Comparison of ENCODE assay signal across 28 cellular contexts in genomic region chr10:52665821-52666220, GRCh38.
"Had no signal": no experiment of that assay in that cellular context is flagged by ENCODE, and none has a peak within 500 bp of the region (broad histone marks: within the 10 kb centered on the region; RNA-seq: fewer than 3 reads in every experiment).

No MANE protein-coding gene starts in this region.

- DNase-seq: naive thymus-derived CD8-positive, alpha-beta T cell; nephron progenitor cell; nucleus accumbens; pancreas; right cardiac atrium; right lobe of liver; sigmoid colon; small intestine; stimulated activated CD4-positive, alpha-beta T cell treated with anti-CD3 and anti-CD28 coated beads, Interleukin-15, amount 100 ng/mL, for 24 hours; stimulated activated CD4-positive, alpha-beta T cell treated with anti-CD3 and anti-CD28 coated beads, Interleukin-4, amount 100 ng/mL, for 1 hour; stimulated activated CD4-positive, alpha-beta T cell treated with anti-CD3 and anti-CD28 coated beads, Interleukin-4, amount 100 ng/mL, for 4 hours; stimulated activated CD8-positive, alpha-beta memory T cell treated with anti-CD3 and anti-CD28 coated beads, Interleukin-4, amount 100 ng/mL, for 48 hours; stimulated activated naive CD4-positive, alpha-beta T cell; stimulated activated naive CD8-positive, alpha-beta T cell treated with anti-CD3 and anti-CD28 coated beads, Interleukin-15, amount 100 ng/mL, for 72 hours; stimulated activated naive CD8-positive, alpha-beta T cell treated with anti-CD3 and anti-CD28 coated beads, Interleukin-15, Interleukin-2, amounts not matched to agents 100 U/mL and 50 U/mL, for 24 hours; substantia nigra; testis; tibial artery; transverse colon; upper lobe of right lung; uterus had no signal

- H3K4me1 ChIP-seq: pancreas, prostate gland, right lobe of liver, sigmoid colon, suprapubic skin, testis, tibial artery, transverse colon, upper lobe of right lung, uterus had no signal

- H3K27ac Mint-ChIP-seq: naive thymus-derived CD8-positive, alpha-beta T cell; natural killer cell treated with Interleukin-12 subunit alpha and Interleukin-12 subunit beta and Interleukin-15 and Interleukin-18, amount 100 ng/mL, for 72 hours; nephron progenitor cell; stimulated activated memory B cell treated with anti-CD40 and anti-IgM and Interleukin-4, amounts not matched to agents 10 μg/mL and 1 μg/mL and 100 μg/mL, for 72 hours; stimulated activated naive CD8-positive, alpha-beta T cell treated with anti-CD3 and anti-CD28 coated beads, Interleukin-15, amount 100 ng/mL, for 72 hours; type B pancreatic cell had no signal

- H3K36me3 ChIP-seq: neutrophil, pancreas, prostate gland, right lobe of liver, sigmoid colon, suprapubic skin, tibial artery, transverse colon, upper lobe of right lung, uterus had no signal

- H3K27me3 ChIP-seq: neutrophil, pancreas, right lobe of liver, sigmoid colon, suprapubic skin, testis, tibial artery, transverse colon, upper lobe of right lung, uterus had no signal

- H3K4me1 Mint-ChIP-seq: naive thymus-derived CD8-positive, alpha-beta T cell; nephron progenitor cell; neural crest cell; stimulated activated memory B cell treated with anti-CD40 and anti-IgM and Interleukin-4, amounts not matched to agents 10 μg/mL and 1 μg/mL and 100 μg/mL, for 72 hours; stimulated activated naive CD8-positive, alpha-beta T cell treated with anti-CD3 and anti-CD28 coated beads, Interleukin-15, amount 100 ng/mL, for 72 hours had no signal

- H3K9me3 ChIP-seq: neutrophil, pancreas, prostate gland, right lobe of liver, testis, transverse colon, upper lobe of right lung, uterus had no signal

- FAIRE-seq: pancreas, small intestine had no signal

- H3K27me3 Mint-ChIP-seq: naive thymus-derived CD8-positive, alpha-beta T cell; natural killer cell treated with Interleukin-12 subunit alpha and Interleukin-12 subunit beta and Interleukin-15 and Interleukin-18, amount 100 ng/mL, for 72 hours; stimulated activated memory B cell treated with anti-CD40 and anti-IgM and Interleukin-4, amounts not matched to agents 10 μg/mL and 1 μg/mL and 100 μg/mL, for 72 hours; stimulated activated naive CD8-positive, alpha-beta T cell treated with anti-CD3 and anti-CD28 coated beads, Interleukin-15, amount 100 ng/mL, for 72 hours; type B pancreatic cell had no signal

- H3K36me3 Mint-ChIP-seq: naive thymus-derived CD8-positive, alpha-beta T cell; natural killer cell treated with Interleukin-12 subunit alpha and Interleukin-12 subunit beta and Interleukin-15 and Interleukin-18, amount 100 ng/mL, for 72 hours; stimulated activated memory B cell treated with anti-CD40 and anti-IgM and Interleukin-4, amounts not matched to agents 10 μg/mL and 1 μg/mL and 100 μg/mL, for 72 hours; type B pancreatic cell had no signal

- H3K4me3 Mint-ChIP-seq: naive thymus-derived CD8-positive, alpha-beta T cell; natural killer cell treated with Interleukin-12 subunit alpha and Interleukin-12 subunit beta and Interleukin-15 and Interleukin-18, amount 100 ng/mL, for 72 hours; nephron progenitor cell; neural crest cell; stimulated activated memory B cell treated with anti-CD40 and anti-IgM and Interleukin-4, amounts not matched to agents 10 μg/mL and 1 μg/mL and 100 μg/mL, for 72 hours; stimulated activated naive CD8-positive, alpha-beta T cell treated with anti-CD3 and anti-CD28 coated beads, Interleukin-15, amount 100 ng/mL, for 72 hours; type B pancreatic cell had no signal

- H3K4me3 ChIP-seq: pancreas, prostate gland, right lobe of liver, sigmoid colon, suprapubic skin, testis, tibial artery, transverse colon, upper lobe of right lung, uterus had no signal

- H3K27ac ChIP-seq: neutrophil, pancreas, prostate gland, right lobe of liver, sigmoid colon, suprapubic skin, testis, tibial artery, transverse colon, upper lobe of right lung, uterus had no signal
